In the genomic region with DNA sequence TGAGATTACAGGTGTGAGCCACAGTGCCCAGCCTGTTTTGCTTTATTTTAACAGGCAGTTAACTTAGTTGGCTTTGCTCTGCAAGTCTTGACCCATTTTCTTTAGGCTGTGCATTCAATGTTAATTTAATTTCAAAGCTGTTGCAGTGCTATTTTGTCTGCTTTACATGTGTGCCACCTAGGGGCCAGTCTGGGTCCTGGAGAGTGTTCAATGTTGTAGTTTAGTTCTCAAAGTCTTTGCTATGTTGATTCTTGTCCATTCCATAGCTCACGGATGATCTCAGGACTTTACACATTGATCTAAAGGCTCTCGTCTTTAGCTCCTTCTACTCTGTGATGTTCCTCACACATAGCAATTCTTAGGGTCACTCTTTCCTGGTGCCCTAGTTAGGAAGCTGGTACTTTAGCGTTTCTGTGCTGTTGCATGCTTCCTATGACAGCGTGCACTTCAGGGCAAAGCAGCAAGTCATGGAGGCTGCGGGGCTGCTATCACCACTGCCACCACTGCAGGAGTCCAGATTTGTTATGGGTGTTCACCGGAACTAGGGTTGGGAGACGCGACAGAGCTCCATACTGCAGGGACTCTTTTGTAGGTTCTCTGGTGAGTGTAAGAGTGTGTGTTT, we compare ENCODE assay signal across 9 cellular contexts. TPM values are rescaled to one million over a fixed set of nuclear protein-coding genes. Genes with fewer than 3 reads are reported as not detected.
DNase-seq lines count a peak whose midpoint lies in the region; ATAC-seq lines count a peak whose summit lies in the region.
"Had no signal": no experiment of that assay in that cellular context is flagged by ENCODE, and none has a peak within 500 bp of the region (broad histone marks: within the 10 kb centered on the region; RNA-seq: fewer than 3 reads in every experiment).

No MANE protein-coding gene starts in this region.

- DNase-seq in NCI-H2081 (lab: John Stamatoyannopoulos, UW) = peak; percentile 12 to 19
- DNase-seq in NCI-H2081 treated with DMSO at 0.1 percent for 48 hours (lab: John Stamatoyannopoulos, UW) = no peak
- DNase-seq in NCI-H69 (lab: John Stamatoyannopoulos, UW) = peak; percentile 38
- peak; percentile 81 for DNase-seq in adipocyte (ENCODE audit: low read depth)
- DNase-seq in left lobe of liver (ENCODE audit: low spot score) = peak; percentile 65
- DNase-seq in DMS153 (lab: John Stamatoyannopoulos, UW) = no peak

- peaks cover 14% of the 10 kb centered on the region for H3K27me3 ChIP-seq in adipocyte (replicated peaks; ENCODE audit: control insufficient read depth, insufficient read depth, low read length)
- H3K27me3 ChIP-seq: BLaER1 had no signal

- ATAC-seq in GM21515 (IDR thresholded peaks at IDR 0.05; ENCODE audit: unreplicated experiment) (peak; percentile 68), left lobe of liver (peak; percentile 99), GM18873 (IDR thresholded peaks at IDR 0.05; ENCODE audit: low FRiP score, unreplicated experiment) (no peak)

- H3K9ac ChIP-seq in adipocyte (ENCODE audit: low read length) = no peak overlapping the region
- H3K9ac ChIP-seq: BLaER1 had no signal

- no peaks in the 10 kb centered on the region for H3K36me3 ChIP-seq in adipocyte (ENCODE audit: control insufficient read depth, insufficient read depth, low read length, severe bottlenecking)
- H3K36me3 ChIP-seq: BLaER1 had no signal

- H3K4me1 ChIP-seq in adipocyte (ENCODE audit: control insufficient read depth, insufficient read depth, low read length) = no peaks in the 10 kb centered on the region
- H3K4me1 ChIP-seq: BLaER1 had no signal

- H3K4me3 ChIP-seq in adipocyte (ENCODE audit: low read length) = no peak overlapping the region
- H3K4me3 ChIP-seq: BLaER1 had no signal

- H3K9me3 ChIP-seq in adipocyte (ENCODE audit: control insufficient read depth, low read length) = no peaks in the 10 kb centered on the region
- H3K9me3 ChIP-seq: BLaER1 had no signal

RNA-seq across cellular contexts. Expression of gene ABCA13, which starts 16.4 kb away (rescaled TPM):
- total RNA-seq in left lobe of liver = 1.0 TPM

Comparison
In these comparisons a context has a peak if more than half of its experiments do, and no peak if none do; other contexts are left out.
1. DNase-seq: peak in NCI-H2081 (2 of 2), NCI-H69 (single experiment), adipocyte (single experiment) and left lobe of liver (single experiment); none in NCI-H2081 treated with DMSO at 0.1 percent for 48 hours (single experiment) and DMS153 (single experiment).